ENCODE assay signal across 8 cellular contexts in genomic region chr3:10008588-10009344, GRCh38.
DNase-seq lines count a peak whose midpoint lies in the region; ATAC-seq and FAIRE-seq lines count a peak whose summit lies in the region.

No MANE protein-coding gene starts in this region.

- H3K4me3 ChIP-seq in effector memory CD4-positive, alpha-beta T cell (ENCODE audit: insufficient read depth, low read depth, low read length, poor library complexity, severe bottlenecking) = peak overlapping the region; percentile 45

- no peak for DNase-seq in GM18507 (ENCODE audit: extremely low spot score, insufficient read length, low read depth)
- peak; percentile 35 for DNase-seq in NCI-H526 treated with DMSO at 0.1 percent for 48 hours (lab: John Stamatoyannopoulos, UW)
- peak; percentile 45 to 47 for DNase-seq in activated CD8-positive, alpha-beta memory T cell treated with anti-CD3 and anti-CD28 coated beads for 4 hours (ENCODE audit: low read depth in 2 of 2)
- peak; percentile 71 to 82 (median 74) for DNase-seq in effector memory CD4-positive, alpha-beta T cell
- DNase-seq in memory B cell (ENCODE audit: low spot score in 2 of 2) = peak; percentile 85 to 92
- peak; percentile 46 to 72 (median 70) for DNase-seq in stimulated activated CD4-positive, alpha-beta T cell treated with anti-CD3 and anti-CD28 coated beads, TNF-alpha, amount 100 ng/mL, for 48 hours (ENCODE audit: low read depth in 3 of 3)
- no peak for DNase-seq in cortex of kidney (lab: John Stamatoyannopoulos, UW)

- ATAC-seq in HG02852 (IDR thresholded peaks at IDR 0.05; ENCODE audit: unreplicated experiment) (peak; percentile 74), memory B cell (ENCODE audit: low read depth) (peak; percentile 85)

- H3K4me3 Mint-ChIP-seq in memory B cell = peak overlapping the region; percentile 76

- H3K27me3 ChIP-seq in effector memory CD4-positive, alpha-beta T cell (replicated peaks; ENCODE audit: control insufficient read depth, insufficient read depth, low read length, poor library complexity, severe bottlenecking) = no peaks in the 10 kb centered on the region

- no peaks in the 10 kb centered on the region for H3K36me3 ChIP-seq in effector memory CD4-positive, alpha-beta T cell (ENCODE audit: control insufficient read depth, insufficient read depth, low read length)

- H3K27ac Mint-ChIP-seq in memory B cell = peak overlapping the region; percentile 61

- FAIRE-seq in GM18507 (lab: Jason Lieb, UNC) = peak; percentile 79

- no peaks in the 10 kb centered on the region for H3K36me3 Mint-ChIP-seq in memory B cell

- H3K27me3 Mint-ChIP-seq in memory B cell = no peaks in the 10 kb centered on the region

- H3K4me1 ChIP-seq in effector memory CD4-positive, alpha-beta T cell (ENCODE audit: control insufficient read depth, insufficient read depth, low read length, poor library complexity, severe bottlenecking) = peaks cover 16% of the 10 kb centered on the region

- H3K9me3 Mint-ChIP-seq in memory B cell = no peaks in the 10 kb centered on the region

- peaks cover 15% of the 10 kb centered on the region for H3K4me1 Mint-ChIP-seq in memory B cell

- no peaks in the 10 kb centered on the region for H3K9me3 ChIP-seq in effector memory CD4-positive, alpha-beta T cell (ENCODE audit: control insufficient read depth, low read length)

- H3K27ac ChIP-seq in effector memory CD4-positive, alpha-beta T cell (ENCODE audit: insufficient read depth, low read length, poor library complexity, severe bottlenecking) = no peak overlapping the region

Comparison
In these comparisons a context has a peak if more than half of its experiments do, and no peak if none do; other contexts are left out.
1. DNase-seq: peak in NCI-H526 treated with DMSO at 0.1 percent for 48 hours (single experiment), activated CD8-positive, alpha-beta memory T cell treated with anti-CD3 and anti-CD28 coated beads for 4 hours (2 of 2), effector memory CD4-positive, alpha-beta T cell (3 of 3), memory B cell (2 of 2) and stimulated activated CD4-positive, alpha-beta T cell treated with anti-CD3 and anti-CD28 coated beads, TNF-alpha, amount 100 ng/mL, for 48 hours (3 of 3); none in GM18507 (single experiment) and cortex of kidney (single experiment).